In genomic region chr1:6268431-6268830, GRCh38 we compare ENCODE assay signal across 30 cellular contexts. TPM values are rescaled to one million over a fixed set of nuclear protein-coding genes. Genes with fewer than 3 reads are reported as not detected.
DNase-seq lines count a peak whose midpoint lies in the region; ATAC-seq and TF ChIP-seq lines count a peak whose summit lies in the region.
"Had no signal": no experiment of that assay in that cellular context is flagged by ENCODE, and none has a peak within 500 bp of the region (broad histone marks: within the 10 kb centered on the region; RNA-seq: fewer than 3 reads in every experiment).

No MANE protein-coding gene starts in this region.

- H4K8ac ChIP-seq in neuronal stem cell (ENCODE audit: low read depth, low read length): no peak overlapping the region

- H3K4me3 ChIP-seq in neuronal stem cell (ENCODE audit: low read length in 2 of 2): no peak overlapping the region
- H3K4me3 ChIP-seq: GM12878, pancreas, Peyer's patch, right atrium auricular region, SJCRH30, suprapubic skin had no signal

- peak overlapping the region; percentile 89 for H2AK5ac ChIP-seq in neuronal stem cell (ENCODE audit: low read depth, low read length)

- ATAC-seq in WTC11 (peak; percentile 77), foreskin keratinocyte (no peak), HG03139 (IDR thresholded peaks at IDR 0.05; ENCODE audit: unreplicated experiment) (no peak), HG03457 (IDR thresholded peaks at IDR 0.05; ENCODE audit: unreplicated experiment) (no peak)
- ATAC-seq: GM12878; naive thymus-derived CD4-positive, alpha-beta T cell; pancreas; stimulated activated memory B cell treated with anti-CD40 and anti-IgM and Interleukin-4, amounts not matched to agents 10 μg/mL and 1 μg/mL and 100 μg/mL, for 72 hours had no signal

- peaks cover 7 to 20% of the 10 kb centered on the region in 2 donors for H3K36me3 ChIP-seq in neuronal stem cell (replicated peaks in 1 of 2; ENCODE audit: control insufficient read depth in 2 of 2, insufficient read depth in 2 of 2, low read length in 2 of 2)
- H3K36me3 ChIP-seq: pancreas, Peyer's patch, right atrium auricular region, SJCRH30, suprapubic skin had no signal

- H3K4me3 Mint-ChIP-seq in WTC11 (no peak overlapping the region), endothelial cell (ENCODE audit: unreplicated experiment) (no peak overlapping the region)
- H3K4me3 Mint-ChIP-seq: activated naive CD4-positive, alpha-beta T cell treated with anti-CD3 and anti-CD28 coated beads, Interleukin-2, amount 50 U/mL, for 24 hours; CD4-positive, alpha-beta T cell; HFFc6; naive thymus-derived CD4-positive, alpha-beta T cell; stimulated activated memory B cell treated with anti-CD40 and anti-IgM and Interleukin-4, amounts not matched to agents 10 μg/mL and 1 μg/mL and 100 μg/mL, for 72 hours had no signal

- no CpG with 5 or more reads among the region's 21 CpGs for WGBS in neuronal stem cell (ENCODE audit: extremely low coverage in 2 of 2, insufficient read length in 2 of 2, insufficient replicate concordance in 1 of 2), 2 donors

- H3K36me3 Mint-ChIP-seq in WTC11 (no peaks in the 10 kb centered on the region), endothelial cell (ENCODE audit: low read depth, unreplicated experiment) (no peaks in the 10 kb centered on the region)
- H3K36me3 Mint-ChIP-seq: activated naive CD4-positive, alpha-beta T cell treated with anti-CD3 and anti-CD28 coated beads, Interleukin-2, amount 50 U/mL, for 24 hours; naive thymus-derived CD4-positive, alpha-beta T cell; stimulated activated memory B cell treated with anti-CD40 and anti-IgM and Interleukin-4, amounts not matched to agents 10 μg/mL and 1 μg/mL and 100 μg/mL, for 72 hours had no signal

- H3K79me1 ChIP-seq in neuronal stem cell (ENCODE audit: low read depth, low read length): peaks cover 2% of the 10 kb centered on the region

- peak overlapping the region; percentile 15 for H2BK5ac ChIP-seq in neuronal stem cell (ENCODE audit: low read length)

- no peak overlapping the region for H3K18ac ChIP-seq in neuronal stem cell (ENCODE audit: low read length)

- no peak overlapping the region for H3K9ac ChIP-seq in neuronal stem cell (ENCODE audit: low read depth, low read length, poor library complexity)

- no peak overlapping the region for H2AFZ ChIP-seq in neuronal stem cell (ENCODE audit: low read length)

- no peak overlapping the region for H4K91ac ChIP-seq in neuronal stem cell (ENCODE audit: low read depth, low read length, poor library complexity)

- no peak overlapping the region for H3K4ac ChIP-seq in neuronal stem cell (ENCODE audit: low read length)

- H3K27ac Mint-ChIP-seq in WTC11 (no peak overlapping the region), endothelial cell (ENCODE audit: unreplicated experiment) (no peak overlapping the region)
- H3K27ac Mint-ChIP-seq: activated naive CD4-positive, alpha-beta T cell treated with anti-CD3 and anti-CD28 coated beads, Interleukin-2, amount 50 U/mL, for 24 hours; CD4-positive, alpha-beta T cell; stimulated activated memory B cell treated with anti-CD40 and anti-IgM and Interleukin-4, amounts not matched to agents 10 μg/mL and 1 μg/mL and 100 μg/mL, for 72 hours had no signal

- TF ChIP-seq CTCF in WTC11 (IDR thresholded peaks at IDR 0.05): no peak
- TF ChIP-seq CTCF in foreskin keratinocyte (conservative IDR thresholded peaks at IDR 0.05): peak; percentile 13
- no peak for TF ChIP-seq CTCF in endothelial cell (IDR thresholded peaks at IDR 0.05; ENCODE audit: unreplicated experiment)

- H3K4me2 ChIP-seq in neuronal stem cell (ENCODE audit: insufficient read depth, low read length, poor library complexity, severe bottlenecking): no peak overlapping the region

- H3K27me3 ChIP-seq in foreskin keratinocyte: no peaks in the 10 kb centered on the region
- H3K27me3 ChIP-seq in neuronal stem cell (ENCODE audit: control insufficient read depth in 3 of 3, insufficient read depth in 3 of 3, low read depth in 1 of 3, low read length in 3 of 3): no peaks in the 10 kb centered on the region
- H3K27me3 ChIP-seq: pancreas, Peyer's patch, right atrium auricular region, SJCRH30, suprapubic skin had no signal

- H3K9me3 ChIP-seq in neuronal stem cell (replicated peaks in 1 of 2; ENCODE audit: control insufficient read depth in 2 of 2, insufficient read depth in 1 of 2, low read depth in 1 of 2, low read length in 2 of 2): no peaks in the 10 kb centered on the region
- H3K9me3 ChIP-seq: pancreas, Peyer's patch, right atrium auricular region, SJCRH30, suprapubic skin had no signal

- peak; percentile 37 for DNase-seq in NCI-H1694 (lab: John Stamatoyannopoulos, UW)
- DNase-seq in WTC11 (ENCODE audit: low spot score): peak; percentile 67
- DNase-seq in foreskin keratinocyte: no peak
- DNase-seq in neuronal stem cell (ENCODE audit: low spot score): no peak
- no peak for DNase-seq in endothelial cell (ENCODE audit: low spot score)
- DNase-seq: activated CD4-positive, alpha-beta T cell treated with anti-CD3 and anti-CD28 coated beads, Interleukin-2, amount 50 U/mL, for 4 hours; activated CD8-positive, alpha-beta memory T cell treated with anti-CD3 and anti-CD28 coated beads, Interleukin-2, amount 50 U/mL, for 4 hours; CD4-positive, alpha-beta T cell; cortex of kidney; HFFc6; midbrain; naive thymus-derived CD4-positive, alpha-beta T cell; NCI-H146; NCI-H2171; NCI-H526 treated with DMSO at 0.1 percent for 48 hours; pancreas; Peyer's patch; SJCRH30; stimulated activated CD4-positive, alpha-beta T cell treated with anti-CD3 and anti-CD28 coated beads, Interleukin-4, amount 100 ng/mL, for 1 hour had no signal

- POLR2A ChIA-PET in WTC11 (lab: Charles Lee): interaction anchor here (1.2 kb wide), 1 partner anchor 20 kb away, joined by 3 read pairs; no protein-coding TSS in a partner anchor

- H2BK15ac ChIP-seq in neuronal stem cell (ENCODE audit: low read length): no peak overlapping the region

- no peak overlapping the region for H3K23ac ChIP-seq in neuronal stem cell (ENCODE audit: low read depth, low read length, poor library complexity)

- H3K27me3 Mint-ChIP-seq in WTC11 (ENCODE audit: low read depth): no peaks in the 10 kb centered on the region
- H3K27me3 Mint-ChIP-seq in endothelial cell (ENCODE audit: unreplicated experiment): peaks cover 12% of the 10 kb centered on the region
- H3K27me3 Mint-ChIP-seq: activated naive CD4-positive, alpha-beta T cell treated with anti-CD3 and anti-CD28 coated beads, Interleukin-2, amount 50 U/mL, for 24 hours; CD4-positive, alpha-beta T cell; naive thymus-derived CD4-positive, alpha-beta T cell had no signal

- no peak overlapping the region for H3K14ac ChIP-seq in neuronal stem cell (ENCODE audit: low read length)

- no peak overlapping the region for H2BK120ac ChIP-seq in neuronal stem cell (ENCODE audit: low read depth, low read length)

- H3K27ac ChIP-seq in foreskin keratinocyte: no peak overlapping the region
- no peak overlapping the region for H3K27ac ChIP-seq in neuronal stem cell (replicated peaks; ENCODE audit: low read length)
- H3K27ac ChIP-seq: pancreas, right atrium auricular region, suprapubic skin had no signal

- H3K4me1 Mint-ChIP-seq in WTC11 (peaks cover 8% of the 10 kb centered on the region), endothelial cell (ENCODE audit: unreplicated experiment) (no peaks in the 10 kb centered on the region)
- H3K4me1 Mint-ChIP-seq: activated naive CD4-positive, alpha-beta T cell treated with anti-CD3 and anti-CD28 coated beads, Interleukin-2, amount 50 U/mL, for 24 hours; stimulated activated memory B cell treated with anti-CD40 and anti-IgM and Interleukin-4, amounts not matched to agents 10 μg/mL and 1 μg/mL and 100 μg/mL, for 72 hours had no signal

- no peak overlapping the region for H2BK12ac ChIP-seq in neuronal stem cell (ENCODE audit: low read length)

- CTCF ChIA-PET in WTC11 (lab: Charles Lee): interaction anchor here (0.8 to 14.8 kb wide), 26 partner anchors 9 to 212 kb away, joined by 3 to 164 read pairs (median 4); no protein-coding TSS in a partner anchor

- no peaks in the 10 kb centered on the region for H3K9me3 Mint-ChIP-seq in WTC11
- no peaks in the 10 kb centered on the region for H3K9me3 Mint-ChIP-seq in endothelial cell (ENCODE audit: unreplicated experiment)
- H3K9me3 Mint-ChIP-seq: activated naive CD4-positive, alpha-beta T cell treated with anti-CD3 and anti-CD28 coated beads, Interleukin-2, amount 50 U/mL, for 24 hours; CD4-positive, alpha-beta T cell; HFFc6; naive thymus-derived CD4-positive, alpha-beta T cell; stimulated activated memory B cell treated with anti-CD40 and anti-IgM and Interleukin-4, amounts not matched to agents 10 μg/mL and 1 μg/mL and 100 μg/mL, for 72 hours had no signal

- H3K4me1 ChIP-seq in foreskin keratinocyte (peaks cover 10% of the 10 kb centered on the region), neuronal stem cell (ENCODE audit: control insufficient read depth in 2 of 2, insufficient read depth in 1 of 2, low read depth in 1 of 2, low read length in 2 of 2) (peaks cover 28 to 47% of the 10 kb centered on the region in 2 donors)
- H3K4me1 ChIP-seq: pancreas had no signal

TF ChIP-seq in WTC11, 78 proteins besides CTCF, POLR2A, EP300 and RAD21 (continues in another document):
- peak; percentile 29; the same call in 1 of the 2 replicates for TF ChIP-seq MAX (CRISPR knock-in tag; IDR thresholded peaks at IDR 0.05)
- TF ChIP-seq, protein P1, sequence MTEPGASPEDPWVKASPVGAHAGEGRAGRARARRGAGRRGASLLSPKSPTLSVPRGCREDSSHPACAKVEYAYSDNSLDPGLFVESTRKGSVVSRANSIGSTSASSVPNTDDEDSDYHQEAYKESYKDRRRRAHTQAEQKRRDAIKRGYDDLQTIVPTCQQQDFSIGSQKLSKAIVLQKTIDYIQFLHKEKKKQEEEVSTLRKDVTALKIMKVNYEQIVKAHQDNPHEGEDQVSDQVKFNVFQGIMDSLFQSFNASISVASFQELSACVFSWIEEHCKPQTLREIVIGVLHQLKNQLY (CRISPR knock-in tag; IDR thresholded peaks at IDR 0.05): no peak

RNA-seq across cellular contexts. Expression of gene GPR153, which starts 7.5 kb away (rescaled TPM):
- total RNA-seq in WTC11 (2021) (13.4 to 14.8 TPM (median 14.6 TPM) in 3 replicates), foreskin keratinocyte (7.5 and 7.9 TPM in 2 replicates), endothelial cell (ENCODE audit: unreplicated experiment) (3.0 TPM)
- 6.8 TPM in 2 replicates for polyA plus RNA-seq in foreskin keratinocyte
- 21.7 TPM for polyA plus RNA-seq in neuronal stem cell (2013, experiment 1 of 2)
- polyA plus RNA-seq in neuronal stem cell (2013, experiment 2 of 2): 21.5 TPM
- polyA plus RNA-seq: naive thymus-derived CD4-positive, alpha-beta T cell had no signal

RNA-seq across cellular contexts. Expression of gene HES3, which starts 24.5 kb away (rescaled TPM):
- 74.7 to 78.7 TPM (median 78.3 TPM) in 3 replicates for total RNA-seq in WTC11 (2021)
- total RNA-seq in foreskin keratinocyte: not detected in 2 replicates
- not detected in 2 replicates for polyA plus RNA-seq in foreskin keratinocyte
- polyA plus RNA-seq in neuronal stem cell (2013, experiment 1 of 2): 0.08 TPM
- 0.15 TPM for polyA plus RNA-seq in neuronal stem cell (2013, experiment 2 of 2)
- total RNA-seq in endothelial cell (ENCODE audit: unreplicated experiment): not detected
- total RNA-seq: cardiac septum; CD4-positive, alpha-beta T cell; Daoy; GM12878; HFFc6; LHCN-M2; liver; naive thymus-derived CD4-positive, alpha-beta T cell; pancreas; Peyer's patch; right atrium auricular region; SJCRH30; suprapubic skin had no signal
- polyA plus RNA-seq: GM12878; liver; naive thymus-derived CD4-positive, alpha-beta T cell; pancreas had no signal

RNA-seq across cellular contexts. Expression of gene ICMT, which starts 32.7 kb away (rescaled TPM):
- total RNA-seq in WTC11 (2021): 105 to 113 TPM (median 107 TPM) in 3 replicates
- 70.0 and 91.0 TPM in 2 replicates for total RNA-seq in foreskin keratinocyte
- polyA plus RNA-seq in foreskin keratinocyte: 37.8 and 53.7 TPM in 2 replicates
- 38.1 TPM for polyA plus RNA-seq in neuronal stem cell (2013, experiment 1 of 2)
- polyA plus RNA-seq in neuronal stem cell (2013, experiment 2 of 2): 38.5 TPM
- 52.2 TPM for total RNA-seq in endothelial cell (ENCODE audit: unreplicated experiment)

Comparison
In these comparisons a context has a peak if more than half of its experiments do, and no peak if none do; other contexts are left out.
1. DNase-seq: peak in NCI-H1694 (single experiment) and WTC11 (single experiment); none in foreskin keratinocyte (0 of 2), neuronal stem cell (single experiment) and endothelial cell (single experiment).
2. RNA of gene HES3, which starts 24.5 kb away (total RNA-seq): 74.7 to 78.7 TPM in WTC11; not detected in foreskin keratinocyte and not detected in endothelial cell (single experiment); every median in the first group is over 10 times any median in the second.